11 cellular contexts compared by ENCODE assay signal in genomic region chr1:47894718-47895393, GRCh38.
A peak's percentile ranks its signal among the peaks of the same experiment; 100 is the strongest.
DNase-seq lines count a peak whose midpoint lies in the region; ATAC-seq, FAIRE-seq and TF ChIP-seq lines count a peak whose summit lies in the region.
"Had no signal": no experiment of that assay in that cellular context is flagged by ENCODE, and none has a peak within 500 bp of the region (broad histone marks: within the 10 kb centered on the region; RNA-seq: fewer than 3 reads in every experiment).

No MANE protein-coding gene starts in this region.

- DNase-seq in A549 (ENCODE audit: low read depth in 1 of 2, low spot score in 1 of 2), result peak; percentile 28 to 54
- peak; percentile 4 for DNase-seq in IMR-90
- peak; percentile 85 for DNase-seq in MCF 10A (ENCODE audit: unreplicated experiment)
- peak; percentile 76 for DNase-seq in islet precursor cell
- no peak for DNase-seq in activated T-cell treated with anti-CD3 and anti-CD28 coated beads, Interleukin-2, amount 50 U/mL, for 24 hours
- no peak for DNase-seq in activated T-cell treated with anti-CD3 and anti-CD28 coated beads for 4 hours
- DNase-seq in stimulated activated CD8-positive, alpha-beta memory T cell treated with anti-CD3 and anti-CD28 coated beads, Interleukin-4, amount 100 ng/mL, for 48 hours, result no peak
- DNase-seq in dedifferentiated amniotic fluid mesenchymal stem cell (ENCODE audit: extremely low spot score), result no peak
- DNase-seq: NCI-H446 treated with DMSO at 0.1 percent for 48 hours; stimulated activated CD4-positive, alpha-beta T cell treated with anti-CD3 and anti-CD28 coated beads, Interleukin-4, amount 100 ng/mL, for 24 hours had no signal

- no peak for TF ChIP-seq POLR2A in A549 (IDR thresholded peaks at IDR 0.05; ENCODE audit: low read length)
- no peak for TF ChIP-seq POLR2A in IMR-90 (IDR thresholded peaks at IDR 0.05; ENCODE audit: low read depth, low read length)

- no peak overlapping the region for H3K56ac ChIP-seq in IMR-90 (ENCODE audit: extremely low read depth, insufficient read depth, low read length)

- TF ChIP-seq CTCF in A549 (IDR thresholded peaks at IDR 0.05) (no peak), IMR-90 (conservative IDR thresholded peaks at IDR 0.05; ENCODE audit: low read depth, low read length) (no peak), MCF 10A (IDR thresholded peaks at IDR 0.05; ENCODE audit: unreplicated experiment) (no peak)

- CTCF ChIA-PET in A549 (lab: Yijun Ruan, JAX), result no interaction called here
- CTCF ChIA-PET in IMR-90 (lab: Yijun Ruan, JAX), result no interaction called here
- CTCF ChIA-PET in MCF 10A (lab: Yijun Ruan, JAX), result interaction anchor here (0.6 to 1.7 kb wide), 5 partner anchors 9 to 157 kb away, joined by 3 to 6 read pairs (median 3); no protein-coding TSS in a partner anchor

- intact Hi-C loops in IMR-90 (cut with micrococcal nuclease) (loop anchor here (1.0 kb wide), 1 partner anchor 17 kb away; no protein-coding TSS in a partner anchor), MCF 10A (cut with micrococcal nuclease) (no loop called here)

- TF ChIP-seq EP300 in A549 (IDR thresholded peaks at IDR 0.05), result no peak

- H3K4me3 Mint-ChIP-seq in MCF 10A (ENCODE audit: unreplicated experiment), result peak overlapping the region; percentile 19
- no peak overlapping the region for H3K4me3 Mint-ChIP-seq in activated T-cell treated with anti-CD3 and anti-CD28 coated beads, Interleukin-2, amount 50 U/mL, for 24 hours

- no peaks in the 10 kb centered on the region for H4K20me1 ChIP-seq in IMR-90 (ENCODE audit: insufficient read depth, low read length)

- H3K27ac ChIP-seq in A549, result peak overlapping the region; percentile 26 to 60; a peak in 2 of 6 replicates
- no peak overlapping the region for H3K27ac ChIP-seq in IMR-90 (ENCODE audit: insufficient read depth, low read length)

- H3K4me1 ChIP-seq in A549 (peaks cover 10% of the 10 kb centered on the region), IMR-90 (ENCODE audit: control insufficient read depth, insufficient read depth, low read length) (no peaks in the 10 kb centered on the region)

- FAIRE-seq in A549 (lab: Jason Lieb, UNC), result no peak
- FAIRE-seq: TTC549 had no signal

- H3K4me2 ChIP-seq in A549 (peak overlapping the region; percentile 47), IMR-90 (ENCODE audit: low read depth, low read length) (no peak overlapping the region)

- POLR2A ChIA-PET in A549 (lab: Yijun Ruan, JAX), result no interaction called here
- POLR2A ChIA-PET in IMR-90 (lab: Charles Lee; ENCODE audit: unreplicated experiment), result no interaction called here
- POLR2A ChIA-PET in MCF 10A (lab: Yijun Ruan, JAX), result interaction anchor here (1.0 to 1.3 kb wide), 3 partner anchors 11 to 98 kb away, joined by 3 to 13 read pairs (median 3); no protein-coding TSS in a partner anchor

- H2BK20ac ChIP-seq in IMR-90 (ENCODE audit: low read depth, low read length), result no peak overlapping the region

- H3K9me1 ChIP-seq in IMR-90 (ENCODE audit: insufficient read depth, low read length), result no peaks in the 10 kb centered on the region

- no peak overlapping the region for H4K5ac ChIP-seq in IMR-90 (ENCODE audit: low read depth, low read length)

- H4K91ac ChIP-seq in IMR-90 (ENCODE audit: insufficient read depth, low read depth, low read length), result no peak overlapping the region

- H3K4me3 ChIP-seq in A549 (no peak overlapping the region), IMR-90 (ENCODE audit: insufficient read depth, low read depth, low read length) (no peak overlapping the region)

- no peak overlapping the region for H2BK120ac ChIP-seq in IMR-90 (ENCODE audit: low read depth, low read length)

- no peaks in the 10 kb centered on the region for H3K36me3 Mint-ChIP-seq in MCF 10A (ENCODE audit: insufficient read depth, unreplicated experiment)
- no peaks in the 10 kb centered on the region for H3K36me3 Mint-ChIP-seq in activated T-cell treated with anti-CD3 and anti-CD28 coated beads, Interleukin-2, amount 50 U/mL, for 24 hours (ENCODE audit: low read depth)

- TF ChIP-seq RAD21 in A549 (conservative IDR thresholded peaks at IDR 0.05 in 1 of 2, IDR thresholded peaks at IDR 0.05 in 1 of 2) (no peak), IMR-90 (IDR thresholded peaks at IDR 0.05; ENCODE audit: low read length) (no peak)

- H4K8ac ChIP-seq in IMR-90 (ENCODE audit: low read depth in 2 of 2, low read length in 2 of 2), result no peak overlapping the region

- no peak overlapping the region for H3K4ac ChIP-seq in IMR-90 (ENCODE audit: low read depth, low read length)

- in situ Hi-C loops in IMR-90 (cut with MboI; ENCODE audit: low sequenced_read_pairs), result no loop called here

- H2AK5ac ChIP-seq in IMR-90 (ENCODE audit: low read depth, low read length), result no peak overlapping the region

- H3K9ac ChIP-seq in IMR-90 (ENCODE audit: low read depth, low read length), result no peak overlapping the region

- no peak overlapping the region for H3K23ac ChIP-seq in IMR-90 (ENCODE audit: low read depth, low read length)

- dilution Hi-C loops in IMR-90 (cut with HindIII; ENCODE audit: low sequenced_read_pairs, unreplicated experiment), result no loop called here

- no peak overlapping the region for H2AFZ ChIP-seq in IMR-90 (replicated peaks; ENCODE audit: low read length, poor library complexity)

- no peaks in the 10 kb centered on the region for H3K9me3 ChIP-seq in A549
- H3K9me3 ChIP-seq in IMR-90 (ENCODE audit: control insufficient read depth, insufficient read depth, low read length), result no peaks in the 10 kb centered on the region

- no peaks in the 10 kb centered on the region for H3K36me3 ChIP-seq in IMR-90 (ENCODE audit: control insufficient read depth, insufficient read depth, low read length)

- no peak overlapping the region for H3K14ac ChIP-seq in IMR-90 (replicated peaks; ENCODE audit: low read depth, low read length)

- WGBS in A549 (ENCODE audit: missing lambda C conversion rate), result 56% methylated on average over 9 of the region's 12 CpGs
- WGBS in IMR-90 (ENCODE audit: extremely low coverage in 2 of 2, insufficient read length in 1 of 2), 2 experiments, result 80% methylated on average over 1 of the region's 12 CpGs; no CpG with 5 or more reads in 1 of the 2 experiments

- no peaks in the 10 kb centered on the region for H3K27me3 Mint-ChIP-seq in MCF 10A (ENCODE audit: insufficient read depth, unreplicated experiment)
- peaks cover 2% of the 10 kb centered on the region for H3K27me3 Mint-ChIP-seq in activated T-cell treated with anti-CD3 and anti-CD28 coated beads, Interleukin-2, amount 50 U/mL, for 24 hours

- BruUV-seq in IMR-90 (replicated peaks; lab: Mats Ljungman, UMichigan) (no TSS peak), MCF 10A (replicated peaks; lab: Mats Ljungman, UMichigan) (no TSS peak)

- H2BK5ac ChIP-seq in IMR-90 (ENCODE audit: low read depth, low read length, poor library complexity, severe bottlenecking), result no peak overlapping the region

- no peak overlapping the region for H2BK15ac ChIP-seq in IMR-90 (ENCODE audit: low read depth, low read length)

- ATAC-seq in A549 (peak; percentile 79 to 87), IMR-90 (ENCODE audit: low read depth) (no peak)

- no peaks in the 10 kb centered on the region for H3K9me3 Mint-ChIP-seq in MCF 10A (ENCODE audit: unreplicated experiment)
- H3K9me3 Mint-ChIP-seq in activated T-cell treated with anti-CD3 and anti-CD28 coated beads, Interleukin-2, amount 50 U/mL, for 24 hours, result no peaks in the 10 kb centered on the region

- H3K18ac ChIP-seq in IMR-90 (ENCODE audit: low read depth, low read length), result no peak overlapping the region

- H3K4me1 Mint-ChIP-seq in MCF 10A (ENCODE audit: insufficient read depth, unreplicated experiment), result peaks cover 13% of the 10 kb centered on the region
- H3K4me1 Mint-ChIP-seq in activated T-cell treated with anti-CD3 and anti-CD28 coated beads, Interleukin-2, amount 50 U/mL, for 24 hours (ENCODE audit: low read depth), result no peaks in the 10 kb centered on the region

- 0 out of 2 replicates have a peak, but pooled peaks cover 2% of the 10 kb centered on the region for H3K27me3 ChIP-seq in IMR-90 (ENCODE audit: control insufficient read depth, insufficient read depth, low read length)

- no peaks in the 10 kb centered on the region for H3K79me1 ChIP-seq in IMR-90 (ENCODE audit: low read depth in 1 of 2, low read length in 2 of 2)

- H3K27ac Mint-ChIP-seq in MCF 10A (ENCODE audit: low read depth, unreplicated experiment), result peak overlapping the region; percentile 82
- no peak overlapping the region for H3K27ac Mint-ChIP-seq in activated T-cell treated with anti-CD3 and anti-CD28 coated beads, Interleukin-2, amount 50 U/mL, for 24 hours

- no peak overlapping the region for H2AK9ac ChIP-seq in IMR-90 (replicated peaks; ENCODE audit: low read depth, low read length, poor library complexity)

TF ChIP-seq in A549, 52 proteins besides CTCF, POLR2A, EP300 and RAD21 (continues in another document):
- no peak for TF ChIP-seq NR3C1 (IDR thresholded peaks at IDR 0.05)
- no peak for TF ChIP-seq ZNF302 (CRISPR knock-in tag; IDR thresholded peaks at IDR 0.05)
- no peak for TF ChIP-seq E2F6 (IDR thresholded peaks at IDR 0.05; ENCODE audit: borderline replicate concordance, low read depth)
- TF ChIP-seq EHMT2 (IDR thresholded peaks at IDR 0.05; ENCODE audit: low read depth), result no peak
- TF ChIP-seq MAFK (IDR thresholded peaks at IDR 0.05; ENCODE audit: partially characterized antibody), result no peak
- TF ChIP-seq HOXB13 (CRISPR knock-in tag; IDR thresholded peaks at IDR 0.05; ENCODE audit: low read depth), result no peak
- TF ChIP-seq SREBF2 (IDR thresholded peaks at IDR 0.05), result no peak
- no peak for TF ChIP-seq RCOR1 (IDR thresholded peaks at IDR 0.05; ENCODE audit: low read depth, low read length)

TF ChIP-seq in IMR-90, 13 proteins besides CTCF, POLR2A, EP300 and RAD21:
- no peak for TF ChIP-seq USF2 (IDR thresholded peaks at IDR 0.05; ENCODE audit: low read depth, low read length)

Comparison
In these comparisons a context has a peak if more than half of its experiments do, and no peak if none do; other contexts are left out.
1. DNase-seq: peak in A549 (2 of 2), IMR-90 (single experiment), MCF 10A (single experiment) and islet precursor cell (single experiment); none in activated T-cell treated with anti-CD3 and anti-CD28 coated beads, Interleukin-2, amount 50 U/mL, for 24 hours (single experiment), activated T-cell treated with anti-CD3 and anti-CD28 coated beads for 4 hours (single experiment), stimulated activated CD8-positive, alpha-beta memory T cell treated with anti-CD3 and anti-CD28 coated beads, Interleukin-4, amount 100 ng/mL, for 48 hours (single experiment) and dedifferentiated amniotic fluid mesenchymal stem cell (single experiment).